ENCODE assay signal across 8 cellular contexts in genomic region chr6:138593100-138593877, GRCh38.
DNase-seq lines count a peak whose midpoint lies in the region; ATAC-seq, FAIRE-seq and TF ChIP-seq lines count a peak whose summit lies in the region.

No MANE protein-coding gene starts in this region.

- TF ChIP-seq POLR2A in GM19193 (IDR thresholded peaks at IDR 0.05; ENCODE audit: extremely low read depth, insufficient read depth, insufficient read length) (peak; percentile 24), GM12878 (IDR thresholded peaks at IDR 0.05; ENCODE audit: low read depth, low read length) (no peak)

- RAD21 ChIA-PET in GM12878 (lab: Charles Lee; ENCODE audit: unreplicated experiment) = interaction anchor here (0.7 to 5.2 kb wide), 21 partner anchors 10 to 180 kb away, joined by 3 to 115 read pairs (median 5); partner anchors contain the start of genes CCDC28A and NHSL1

- BruUV-seq in GM12878 (replicated peaks; lab: Mats Ljungman, UMichigan) = no TSS peak

- peak; percentile 94 to 98; a peak in 3 of 4 replicates for TF ChIP-seq EP300 in GM12878 (IDR thresholded peaks at IDR 0.05; ENCODE audit: borderline replicate concordance in 1 of 2, control insufficient read depth in 1 of 2, low read depth in 2 of 2, low read length in 2 of 2)

- FAIRE-seq in GM12878 (lab: Jason Lieb, UNC) = peak; percentile 85

- POLR2A ChIA-PET in GM12878 (lab: Charles Lee) = interaction anchor here (0.7 to 1.9 kb wide), 10 partner anchors 11 to 180 kb away, joined by 3 to 12 read pairs (median 4); partner anchors contain the start of gene CCDC28A

- WGBS in GM12878 (ENCODE audit: insufficient coverage, insufficient replicate concordance, low lambda C conversion rate, missing lambda C conversion rate) = 3% methylated on average over 12 of the region's 12 CpGs

- no peaks in the 10 kb centered on the region for H3K36me3 ChIP-seq in GM12878 (ENCODE audit: control insufficient read depth in 2 of 2, insufficient read depth in 2 of 2, low read length in 1 of 2)

- H3K27ac ChIP-seq in GM12878 (ENCODE audit: control insufficient read depth, insufficient read depth) = peak overlapping the region; percentile 93

- SMC1A ChIA-PET in GM12878 (lab: Charles Lee; ENCODE audit: uncharacterized antibody, unreplicated experiment) = interaction anchor here (0.9 to 8.8 kb wide), 34 partner anchors 10 to 471 kb away, joined by 3 to 332 read pairs (median 5); partner anchors contain the start of gene CCDC28A

- H3K79me2 ChIP-seq in GM12878 (ENCODE audit: control insufficient read depth, insufficient read depth, low read length) = no peaks in the 10 kb centered on the region

- no peak for TF ChIP-seq RAD21 in GM12878 (IDR thresholded peaks at IDR 0.05; ENCODE audit: insufficient read depth, low read depth, low read length)

- no peak for TF ChIP-seq CTCF in AG09309 (IDR thresholded peaks at IDR 0.05; ENCODE audit: control insufficient read depth, insufficient read depth, low read depth, low read length, missing control alignments)
- TF ChIP-seq CTCF in GM12878 (IDR thresholded peaks at IDR 0.05 in 2 of 3, conservative IDR thresholded peaks at IDR 0.05 in 1 of 3; ENCODE audit: control insufficient read depth in 2 of 3, extremely low read depth in 1 of 3, insufficient read depth in 1 of 3, low read depth in 3 of 3, low read length in 3 of 3) = no peak

- H3K9ac ChIP-seq in GM12878 (ENCODE audit: control insufficient read depth, insufficient read depth, low read length) = peak overlapping the region; percentile 59

- DNase-seq in AG09309 (ENCODE audit: low read depth) (peak; percentile 94), SHP77 (lab: John Stamatoyannopoulos, UW) (peak; percentile 41 to 61), GM12878 (ENCODE audit: low read depth, low spot score) (peak; percentile 86), kidney glomerular epithelial cell (lab: John Stamatoyannopoulos, UW) (peak; percentile 36), G401 (ENCODE audit: low spot score) (no peak)
- peak; percentile 20 for DNase-seq in stimulated activated CD4-positive, alpha-beta T cell treated with anti-CD3 and anti-CD28 coated beads, Interleukin-2, amount 100 ng/mL, for 4 hours (ENCODE audit: low read depth)

- H2AFZ ChIP-seq in GM12878 (ENCODE audit: control insufficient read depth, low read depth, low read length) = peak overlapping the region; percentile 91

- H3K4me3 ChIP-seq in AG09309 (ENCODE audit: control insufficient read depth, low read depth, low read length) = peak overlapping the region; percentile 24
- peak overlapping the region; percentile 14; the same call in 1 of the 2 replicates for H3K4me3 ChIP-seq in GM12878

- ATAC-seq in HG03135 (IDR thresholded peaks at IDR 0.05; ENCODE audit: unreplicated experiment) (peak; percentile 64), GM12878 (peak; percentile 87)

- no peaks in the 10 kb centered on the region for H4K20me1 ChIP-seq in GM12878 (ENCODE audit: control insufficient read depth, insufficient read depth)

- H3K4me1 ChIP-seq in GM12878 (ENCODE audit: control insufficient read depth, insufficient read depth, low read length) = peaks cover 7% of the 10 kb centered on the region; the same call in 1 of the 2 replicates

- no peaks in the 10 kb centered on the region for H3K27me3 ChIP-seq in GM12878 (replicated peaks in 1 of 2; ENCODE audit: control insufficient read depth in 2 of 2, insufficient read depth in 2 of 2, low read length in 1 of 2)

- peak overlapping the region; percentile 86 for H3K4me2 ChIP-seq in GM12878 (ENCODE audit: control insufficient read depth, insufficient read depth)

- CTCF ChIA-PET in GM12878 (lab: Yijun Ruan, JAX) = interaction anchor here (0.7 to 10.1 kb wide), 25 partner anchors 12 to 477 kb away, joined by 3 to 418 read pairs (median 6); partner anchors contain the start of genes CCDC28A and HEBP2

- in situ Hi-C loops in GM12878 (cut with MboI) = loop anchor here (10.0 kb wide), 1 partner anchor 762 kb away; no protein-coding TSS in a partner anchor
- in situ Hi-C loops in G401 (cut with HindIII; ENCODE audit: low sequenced_read_pairs) = no loop called here

- H3K9me3 ChIP-seq in GM12878 (replicated peaks; ENCODE audit: control insufficient read depth, insufficient read depth, low read length) = no peaks in the 10 kb centered on the region

- intact Hi-C loops in GM12878 (cut with micrococcal nuclease; ENCODE audit: unreplicated experiment) = loop anchor here (1.0 to 2.0 kb wide), 2 partner anchors 48 to 61 kb away; no protein-coding TSS in a partner anchor

TF ChIP-seq in GM12878, 131 proteins besides CTCF, POLR2A, EP300 and RAD21 (continues in another document):
- TF ChIP-seq ZBTB4 (CRISPR knock-in tag; IDR thresholded peaks at IDR 0.05) (no peak), RCOR1 (conservative IDR thresholded peaks at IDR 0.05; ENCODE audit: low read depth, low read length) (no peak), RELB (IDR thresholded peaks at IDR 0.05; ENCODE audit: low read depth) (peak; percentile 64), TAF1 (IDR thresholded peaks at IDR 0.05; ENCODE audit: borderline replicate concordance, low read depth, low read length) (no peak), NBN (IDR thresholded peaks at IDR 0.05) (peak; percentile 59; the same call in 1 of the 2 replicates), IKZF1 (conservative IDR thresholded peaks at IDR 0.05) (peak; percentile 95), SMC3 (IDR thresholded peaks at IDR 0.05; ENCODE audit: borderline replicate concordance, low read length) (no peak), CREM (IDR thresholded peaks at IDR 0.05; ENCODE audit: low read depth) (peak; percentile 89), ZNF687 (IDR thresholded peaks at IDR 0.05) (peak; percentile 33)
